8 cellular contexts compared by ENCODE assay signal in genomic region chr13:44306401-44307192, GRCh38.
DNase-seq lines count a peak whose midpoint lies in the region; FAIRE-seq and TF ChIP-seq lines count a peak whose summit lies in the region.

No MANE protein-coding gene starts in this region.

- H3K4me2 ChIP-seq in smooth muscle cell = peak overlapping the region; percentile 84

- DNase-seq in AG08396 (ENCODE audit: low spot score) (peak; percentile 59), HTR-8/SVneo (ENCODE audit: insufficient read length, low spot score) (peak; percentile 26), astrocyte of the hippocampus (ENCODE audit: low read depth, low spot score) (peak; percentile 95), iris pigment epithelial cell (ENCODE audit: low read depth) (peak; percentile 95), smooth muscle cell (lab: John Stamatoyannopoulos, UW; ENCODE audit: unreplicated experiment) (no peak), SIG-M5 treated with dmso at 0.1 percent for 504 hours (lab: John Stamatoyannopoulos, UW; ENCODE audit: unreplicated experiment) (no peak), Kasumi-1 (lab: John Stamatoyannopoulos, UW) (no peak)
- no peak for DNase-seq in activated CD4-positive, alpha-beta T cell treated with anti-CD3 and anti-CD28 coated beads, Interleukin-2, amount 50 U/mL, for 1 hour

- H3K4me1 ChIP-seq in smooth muscle cell (ENCODE audit: low read depth) = peaks cover 26% of the 10 kb centered on the region

- no peaks in the 10 kb centered on the region for H3K27me3 ChIP-seq in smooth muscle cell (ENCODE audit: low read depth)

- no peak for FAIRE-seq in HTR-8/SVneo (lab: Jason Lieb, UNC)

- peak overlapping the region; percentile 85 for H3K9ac ChIP-seq in smooth muscle cell (ENCODE audit: low read depth)

- 10% methylated on average over 14 of the region's 14 CpGs for WGBS in smooth muscle cell (ENCODE audit: low lambda C conversion rate)

- peak overlapping the region; percentile 91 for H3K27ac ChIP-seq in smooth muscle cell (ENCODE audit: low read depth)

- H2AFZ ChIP-seq in smooth muscle cell (ENCODE audit: low read depth) = peak overlapping the region; percentile 87

- H3F3A ChIP-seq in smooth muscle cell (ENCODE audit: low read depth) = peaks cover 18% of the 10 kb centered on the region

- H4K20me1 ChIP-seq in smooth muscle cell (ENCODE audit: low read depth) = no peaks in the 10 kb centered on the region

- TF ChIP-seq CTCF in smooth muscle cell (IDR thresholded peaks at IDR 0.05; ENCODE audit: borderline replicate concordance, insufficient read depth, poor library complexity, severe bottlenecking) = no peak

- H3K79me2 ChIP-seq in smooth muscle cell (ENCODE audit: low read depth) = no peaks in the 10 kb centered on the region

- no peaks in the 10 kb centered on the region for H3K36me3 ChIP-seq in smooth muscle cell (ENCODE audit: low read depth)

- H3K9me3 ChIP-seq in smooth muscle cell (replicated peaks; ENCODE audit: low read depth) = no peaks in the 10 kb centered on the region

- peak overlapping the region; percentile 14 for H3K4me3 ChIP-seq in smooth muscle cell

Comparison
In these comparisons a context has a peak if more than half of its experiments do, and no peak if none do; other contexts are left out.
1. DNase-seq: peak in AG08396 (single experiment), HTR-8/SVneo (single experiment), astrocyte of the hippocampus (single experiment) and iris pigment epithelial cell (single experiment); none in smooth muscle cell (single experiment), activated CD4-positive, alpha-beta T cell treated with anti-CD3 and anti-CD28 coated beads, Interleukin-2, amount 50 U/mL, for 1 hour (single experiment), SIG-M5 treated with dmso at 0.1 percent for 504 hours (single experiment) and Kasumi-1 (0 of 2).